ENCODE assay signal across 6 cellular contexts in genomic region chr5:91409304-91409703, GRCh38.
"Had no signal": no experiment of that assay in that cellular context is flagged by ENCODE, and none has a peak within 500 bp of the region (broad histone marks: within the 10 kb centered on the region; RNA-seq: fewer than 3 reads in every experiment).

No MANE protein-coding gene starts in this region.

- DNase-seq: H9, KG1 had no signal

- H3K4me3 ChIP-seq: GM23338 had no signal

- H3K4me1 Mint-ChIP-seq: GM23338, H9 had no signal

- FAIRE-seq: H1, HepG2 had no signal

- H3K9me3 Mint-ChIP-seq: GM23338, H9 had no signal

- H3K4me2 ChIP-seq: GM23338 had no signal

- H2AFZ ChIP-seq: GM23338 had no signal

- H3K4me3 Mint-ChIP-seq: GM23338, H9 had no signal

- ATAC-seq: GM23338, HepG2 had no signal

- H3K27ac Mint-ChIP-seq: GM23338, H9 had no signal

- H3K27ac ChIP-seq: HL-60 had no signal
